26 cellular contexts compared by ENCODE assay signal in genomic region chr9:27483576-27483975, GRCh38. TPM values are rescaled to one million over a fixed set of nuclear protein-coding genes. Genes with fewer than 3 reads are reported as not detected.
DNase-seq lines count a peak whose midpoint lies in the region; ATAC-seq and TF ChIP-seq lines count a peak whose summit lies in the region.
"Had no signal": no experiment of that assay in that cellular context is flagged by ENCODE, and none has a peak within 500 bp of the region (broad histone marks: within the 10 kb centered on the region; RNA-seq: fewer than 3 reads in every experiment).

No MANE protein-coding gene starts in this region.

- intact Hi-C loops in activated B cell treated with CpG ODN at 0.5 μM for 24 hours (cut with micrococcal nuclease) (loop anchor here (2.0 to 10.0 kb wide), 2 partner anchors 43 to 539 kb away; partner anchors contain the start of gene PLAA), mucosa of descending colon (cut with DNase I, micrococcal nuclease) (no loop called here), cardiac septum (cut with DNase I) (no loop called here), aorta (cut with DNase I) (no loop called here)

- DNase-seq in activated B cell treated with CpG ODN at 0.5 μM for 24 hours (no peak), mucosa of descending colon (no peak), ecto neural progenitor cell (ENCODE audit: low spot score) (no peak), cardiac septum (ENCODE audit: low spot score) (no peak), NOMO-1 treated with DMSO at 0.1 percent for 48 hours (lab: John Stamatoyannopoulos, UW; ENCODE audit: unreplicated experiment) (no peak), aorta (no peak)
- DNase-seq: C1 segment of cervical spinal cord; Calu3; CD8-positive, alpha-beta T cell; DMS153; IMR-90; Karpas-422; MV-4-11; NCI-H1694; NCI-H446 treated with DMSO at 0.1 percent for 48 hours; NCI-H526 treated with DMSO at 0.1 percent for 48 hours; PC-3; Right ventricle myocardium superior; SW 1271 had no signal

- peak overlapping the region; percentile 49 for H3K4me3 Mint-ChIP-seq in activated B cell treated with CpG ODN at 0.5 μM for 24 hours
- H3K4me3 Mint-ChIP-seq: CD8-positive, alpha-beta T cell had no signal

- H3K36me3 Mint-ChIP-seq in activated B cell treated with CpG ODN at 0.5 μM for 24 hours (ENCODE audit: low read depth): no peaks in the 10 kb centered on the region

- TF ChIP-seq CTCF in activated B cell treated with CpG ODN at 0.5 μM for 24 hours (IDR thresholded peaks at IDR 0.05) (no peak), mucosa of descending colon (IDR thresholded peaks at IDR 0.05) (no peak)

- H3K4me3 ChIP-seq in mucosa of descending colon: no peak overlapping the region
- H3K4me3 ChIP-seq in aorta (ENCODE audit: low read length in 2 of 2): no peak overlapping the region
- H3K4me3 ChIP-seq: SK-N-MC had no signal

- no peaks in the 10 kb centered on the region for H3K27me3 ChIP-seq in aorta (ENCODE audit: control insufficient read depth in 1 of 2, insufficient read depth in 2 of 2, low read length in 1 of 2)

- no peaks in the 10 kb centered on the region for H3K27me3 Mint-ChIP-seq in activated B cell treated with CpG ODN at 0.5 μM for 24 hours

- H3K9me3 ChIP-seq in mucosa of descending colon (peaks cover 4% of the 10 kb centered on the region), aorta (ENCODE audit: control insufficient read depth, low read length) (no peaks in the 10 kb centered on the region)

- no peaks in the 10 kb centered on the region for H3K36me3 ChIP-seq in mucosa of descending colon (ENCODE audit: low read depth)
- no peaks in the 10 kb centered on the region for H3K36me3 ChIP-seq in aorta (ENCODE audit: control insufficient read depth in 1 of 2, insufficient read depth in 2 of 2, low read length in 1 of 2)

- POLR2A ChIA-PET in activated B cell treated with CpG ODN at 0.5 μM for 24 hours (lab: Charles Lee): interaction anchor here (0.8 to 2.0 kb wide), 7 partner anchors 14 to 117 kb away, joined by 3 to 10 read pairs (median 5); partner anchors contain the start of genes C9orf72 and MOB3B

- H3K27ac ChIP-seq in aorta (ENCODE audit: low read depth in 1 of 2, low read length in 2 of 2): no peak overlapping the region
- H3K27ac ChIP-seq: SK-N-MC had no signal

- peak overlapping the region; percentile 81 for H3K27ac Mint-ChIP-seq in activated B cell treated with CpG ODN at 0.5 μM for 24 hours

- H3K4me1 ChIP-seq in mucosa of descending colon (ENCODE audit: low read depth) (peaks cover 10% of the 10 kb centered on the region), aorta (ENCODE audit: control insufficient read depth in 1 of 2, insufficient read depth in 2 of 2, low read length in 2 of 2) (no peaks in the 10 kb centered on the region)

- CTCF ChIA-PET in activated B cell treated with CpG ODN at 0.5 μM for 24 hours (lab: Charles Lee): interaction anchor here (0.9 to 3.0 kb wide), 3 partner anchors 11 to 114 kb away, joined by 3 to 14 read pairs (median 3); partner anchors contain the start of gene MOB3B

- H3K4me1 Mint-ChIP-seq in activated B cell treated with CpG ODN at 0.5 μM for 24 hours: peaks cover 91% of the 10 kb centered on the region

- 94 to 96% methylated on average over 6 of the region's 6 CpGs for WGBS in aorta, 2 donors

- H3K9me3 Mint-ChIP-seq in activated B cell treated with CpG ODN at 0.5 μM for 24 hours: peaks cover 3% of the 10 kb centered on the region

- ATAC-seq in GM18868 (IDR thresholded peaks at IDR 0.05; ENCODE audit: unreplicated experiment) (peak; percentile 37), activated B cell treated with CpG ODN at 0.5 μM for 24 hours (ENCODE audit: low read depth) (peak; percentile 68), mucosa of descending colon (peak; percentile 40), aorta (ENCODE audit: low FRiP score) (no peak)
- ATAC-seq: CD8-positive, alpha-beta T cell; PC-3 had no signal

RNA-seq across cellular contexts. Expression of gene IFNK, which starts 40.5 kb away (rescaled TPM):
- total RNA-seq in activated B cell treated with CpG ODN at 0.5 μM for 24 hours: not detected in 2 replicates
- total RNA-seq in mucosa of descending colon: not detected
- not detected for total RNA-seq in cardiac septum
- total RNA-seq in aorta: not detected
- polyA plus RNA-seq in aorta: not detected
- total RNA-seq: A673; Calu3; CD8-positive, alpha-beta T cell; G401; H4; IMR-90; M059J; PC-3; Right ventricle myocardium superior; RPMI7951 had no signal
- polyA plus RNA-seq: IMR-90 had no signal

RNA-seq across cellular contexts. Expression of gene MOB3B, which starts 46.0 kb away (rescaled TPM):
- total RNA-seq in activated B cell treated with CpG ODN at 0.5 μM for 24 hours (7.3 and 10.0 TPM in 2 replicates), mucosa of descending colon (10 to 100 TPM; 34.6 to 57.5 (median 41.7) TPM), cardiac septum (0.51 TPM), aorta (1 to 10 TPM; 5.8 to 9.0 TPM)
- polyA plus RNA-seq in aorta: 1 to 10 TPM; 3.0 to 5.8 TPM
- total RNA-seq: G401, RPMI7951 had no signal
